Comparison of ENCODE assay signal across 1 cellular context in genomic region chr9:86487222-86487841, GRCh38.
A peak's percentile ranks its signal among the peaks of the same experiment; 100 is the strongest.
TF ChIP-seq lines count a peak whose summit lies in the region.

No MANE protein-coding gene starts in this region.

TF ChIP-seq in HEK293, 187 proteins besides CTCF, POLR2A, EP300 and RAD21 (continued from another document):
- TF ChIP-seq ZBTB44 (tag by site-specific recombination; IDR thresholded peaks at IDR 0.05) (no peak), REST (tag by site-specific recombination; IDR thresholded peaks at IDR 0.05) (no peak), ZSCAN30 (tag by site-specific recombination; IDR thresholded peaks at IDR 0.05) (no peak), ZNF555 (tag by site-specific recombination; conservative IDR thresholded peaks at IDR 0.05) (no peak), ZNF560 (tag by site-specific recombination; IDR thresholded peaks at IDR 0.05; ENCODE audit: borderline replicate concordance) (no peak), ZNF664 (tag by site-specific recombination; IDR thresholded peaks at IDR 0.05) (no peak), ZNF23 (tag by site-specific recombination; IDR thresholded peaks at IDR 0.05; ENCODE audit: borderline replicate concordance) (no peak), BCL11B (tag by site-specific recombination; IDR thresholded peaks at IDR 0.05; ENCODE audit: low read depth) (no peak), ZNF561 (tag by site-specific recombination; IDR thresholded peaks at IDR 0.05; ENCODE audit: borderline replicate concordance) (no peak), ZNF404 (tag by site-specific recombination; IDR thresholded peaks at IDR 0.05) (no peak), ZBTB49 (tag by site-specific recombination; IDR thresholded peaks at IDR 0.05; ENCODE audit: low read depth) (no peak), ZNF354C (tag by site-specific recombination; IDR thresholded peaks at IDR 0.05; ENCODE audit: borderline replicate concordance, low read depth) (no peak), ZNF544 (tag by site-specific recombination; IDR thresholded peaks at IDR 0.05) (no peak), ZNF211 (tag by site-specific recombination; IDR thresholded peaks at IDR 0.05; ENCODE audit: low read depth) (no peak), ATF2 (tag by site-specific recombination; IDR thresholded peaks at IDR 0.05; ENCODE audit: low read depth) (no peak), ZNF692 (tag by site-specific recombination; IDR thresholded peaks at IDR 0.05) (0 out of 2 replicates have a peak, but pooled peaks have one; percentile 13), SALL2 (tag by site-specific recombination; IDR thresholded peaks at IDR 0.05; ENCODE audit: borderline replicate concordance) (no peak), GLI2 (tag by site-specific recombination; IDR thresholded peaks at IDR 0.05; ENCODE audit: borderline replicate concordance, low read depth) (no peak), YY2 (tag by site-specific recombination; IDR thresholded peaks at IDR 0.05) (no peak), ZNF768 (tag by site-specific recombination; IDR thresholded peaks at IDR 0.05) (peak; percentile 74; the same call in 1 of the 2 replicates), PRDM4 (tag by site-specific recombination; IDR thresholded peaks at IDR 0.05) (no peak), ZBTB17 (tag by site-specific recombination; IDR thresholded peaks at IDR 0.05) (peak; percentile 65)
